Comparison of ENCODE assay signal across 12 cellular contexts in genomic region chr7:12031638-12032037, GRCh38.
A peak's percentile ranks its signal among the peaks of the same experiment; 100 is the strongest.
DNase-seq lines count a peak whose midpoint lies in the region; ATAC-seq and TF ChIP-seq lines count a peak whose summit lies in the region.
"Had no signal": no experiment of that assay in that cellular context is flagged by ENCODE, and none has a peak within 500 bp of the region (broad histone marks: within the 10 kb centered on the region; RNA-seq: fewer than 3 reads in every experiment).

No MANE protein-coding gene starts in this region.

- H3K23ac ChIP-seq in mesendoderm (ENCODE audit: low read length) = no peak overlapping the region

- TF ChIP-seq CTCF in NB4 (IDR thresholded peaks at IDR 0.05; ENCODE audit: low read depth, low read length) = no peak
- TF ChIP-seq CTCF in cardiac fibroblast (IDR thresholded peaks at IDR 0.05; ENCODE audit: low read depth, low read length) = no peak

- no peaks in the 10 kb centered on the region for H3K27me3 ChIP-seq in mesendoderm (ENCODE audit: insufficient read depth, low read length, poor library complexity)
- H3K27me3 ChIP-seq: heart left ventricle, sigmoid colon had no signal

- no peak overlapping the region for H2BK15ac ChIP-seq in mesendoderm (replicated peaks; ENCODE audit: low read depth)

- no peaks in the 10 kb centered on the region for H3K79me1 ChIP-seq in mesendoderm (ENCODE audit: low read length)

- no peak overlapping the region for H3K4ac ChIP-seq in mesendoderm (ENCODE audit: low read depth, low read length)

- H2AK5ac ChIP-seq in mesendoderm (ENCODE audit: low read length) = no peak overlapping the region

- H3K4me1 ChIP-seq in mesendoderm (ENCODE audit: control insufficient read depth, low read depth, low read length) = no peaks in the 10 kb centered on the region
- H3K4me1 ChIP-seq: heart left ventricle, sigmoid colon had no signal

- no peak overlapping the region for H2BK120ac ChIP-seq in mesendoderm (ENCODE audit: low read depth, low read length)

- no peak overlapping the region for H3K18ac ChIP-seq in mesendoderm (ENCODE audit: low read length)

- no peak overlapping the region for H3K27ac ChIP-seq in mesendoderm (ENCODE audit: low read depth, low read length)
- H3K27ac ChIP-seq: heart left ventricle, sigmoid colon had no signal

- DNase-seq in NB4 (ENCODE audit: low read depth) = peak; percentile 32
- peak; percentile 45 to 63 for DNase-seq in cardiac fibroblast (ENCODE audit: low read depth in 2 of 2)
- DNase-seq in mesendoderm = peak; percentile 94
- no peak for DNase-seq in DMS153 treated with DMSO at 0.1 percent for 48 hours (lab: John Stamatoyannopoulos, UW; ENCODE audit: unreplicated experiment)
- DNase-seq in SIG-M5 treated with dmso at 0.1 percent for 504 hours (lab: John Stamatoyannopoulos, UW; ENCODE audit: unreplicated experiment) = no peak
- DNase-seq: heart left ventricle, NCI-H2171 treated with DMSO at 0.1 percent for 48 hours, sigmoid colon had no signal

- TF ChIP-seq POLR2A in NB4 (IDR thresholded peaks at IDR 0.05; ENCODE audit: extremely low read depth, insufficient read length) = no peak

- no peak overlapping the region for H3K4me2 ChIP-seq in mesendoderm (ENCODE audit: low read length)

- no peak overlapping the region for H4K8ac ChIP-seq in mesendoderm (ENCODE audit: low read depth, low read length)

- no peak overlapping the region for H3K4me3 ChIP-seq in NB4 (ENCODE audit: low read depth, low read length)
- no peak overlapping the region for H3K4me3 ChIP-seq in cardiac fibroblast (replicated peaks in 1 of 2; ENCODE audit: low read depth in 2 of 2, low read length in 2 of 2)
- H3K4me3 ChIP-seq in mesendoderm (ENCODE audit: low read length) = no peak overlapping the region
- H3K4me3 ChIP-seq: heart left ventricle, K562, sigmoid colon had no signal

- H2BK5ac ChIP-seq in mesendoderm (ENCODE audit: low read length) = no peak overlapping the region

- H3K9ac ChIP-seq in mesendoderm (ENCODE audit: low read length) = no peak overlapping the region

- H3K36me3 ChIP-seq in mesendoderm (ENCODE audit: control insufficient read depth, insufficient read depth, low read length) = no peaks in the 10 kb centered on the region
- H3K36me3 ChIP-seq: heart left ventricle, sigmoid colon had no signal

- H3K56ac ChIP-seq in mesendoderm (ENCODE audit: low read length) = no peak overlapping the region

- no peak overlapping the region for H4K5ac ChIP-seq in mesendoderm (ENCODE audit: low read length)

- peak; percentile 40 for ATAC-seq in GM18519 (IDR thresholded peaks at IDR 0.05; ENCODE audit: low FRiP score, unreplicated experiment)
- no peak for ATAC-seq in HG03460 (IDR thresholded peaks at IDR 0.05; ENCODE audit: unreplicated experiment)
- no peak for ATAC-seq in HG03378 (IDR thresholded peaks at IDR 0.05; ENCODE audit: unreplicated experiment)
- ATAC-seq: heart left ventricle, K562 had no signal

- no peaks in the 10 kb centered on the region for H3K79me2 ChIP-seq in mesendoderm (ENCODE audit: control insufficient read depth, insufficient read depth, low read length)

Comparison
In these comparisons a context has a peak if more than half of its experiments do, and no peak if none do; other contexts are left out.
1. DNase-seq: peak in NB4 (single experiment), cardiac fibroblast (2 of 2) and mesendoderm (single experiment); none in DMS153 treated with DMSO at 0.1 percent for 48 hours (single experiment) and SIG-M5 treated with dmso at 0.1 percent for 504 hours (single experiment).